ENCODE assay signal across 8 cellular contexts in genomic region chr3:49802719-49803463, GRCh38. TPM values are rescaled to one million over a fixed set of nuclear protein-coding genes. Genes with fewer than 3 reads are reported as not detected.
DNase-seq lines count a peak whose midpoint lies in the region; ATAC-seq and TF ChIP-seq lines count a peak whose summit lies in the region.

TSS of gene INKA1 (plus strand) at chr3:49803261. CDS start at chr3:49803393, 132 bp downstream.

- peak within 1 kb of the TSS; percentile 70 for H3K27ac Mint-ChIP-seq in activated T-helper 1 cell treated with anti-CD3 and anti-CD28 coated beads, Interleukin-12 subunit alpha, Interleukin-12 subunit beta, Interleukin-2, Interleukin-4 antibody, amounts not matched to agents 30 ng/mL and 10 ng/mL and 1 ng/mL, durations not matched to agents 14 hours and 24 hours and 36 hours
- H3K27ac Mint-ChIP-seq in naive thymus-derived CD8-positive, alpha-beta T cell: peak within 1 kb of the TSS; percentile 86 to 98 (median 94)
- H3K27ac Mint-ChIP-seq in stimulated activated naive B cell treated with anti-CD40 and anti-IgM and Interleukin-4, amounts not matched to agents 10 μg/mL and 1 μg/mL and 100 μg/mL, for 72 hours: peak within 1 kb of the TSS; percentile 87

- no peaks in the 10 kb centered on the region for H4K20me1 ChIP-seq in fibroblast of lung (ENCODE audit: control insufficient read depth, extremely low read depth, insufficient read depth, low read length)

- H3K9me3 ChIP-seq in HUES6 (ENCODE audit: control insufficient read depth, insufficient read depth, low read depth, low read length): no peaks in the 10 kb centered on the region
- H3K9me3 ChIP-seq in fibroblast of lung (ENCODE audit: control insufficient read depth, insufficient read depth, low read depth, low read length): no peaks in the 10 kb centered on the region

- H3K4me3 ChIP-seq in HUES6 (ENCODE audit: low read depth, low read length) (peak within 1 kb of the TSS; percentile 95), fibroblast of lung (replicated peaks in 1 of 4; ENCODE audit: control extremely low read depth in 1 of 4, insufficient read depth in 1 of 4, low read depth in 3 of 4, low read length in 4 of 4) (peak within 1 kb of the TSS; percentile 71 to 87 (median 84))

- peak; percentile 66 for ATAC-seq in GM21381 (IDR thresholded peaks at IDR 0.05; ENCODE audit: unreplicated experiment)
- peak; percentile 79 to 82 for ATAC-seq in naive thymus-derived CD8-positive, alpha-beta T cell
- ATAC-seq in stimulated activated naive B cell treated with anti-CD40 and anti-IgM and Interleukin-4, amounts not matched to agents 10 μg/mL and 1 μg/mL and 100 μg/mL, for 72 hours (replicated peaks): peak; percentile 75 to 78

- peaks cover 29% of the 10 kb centered on the region for H3K4me1 ChIP-seq in HUES6 (ENCODE audit: control insufficient read depth, insufficient read depth, low read length)
- peaks cover 32% of the 10 kb centered on the region for H3K4me1 ChIP-seq in fibroblast of lung (ENCODE audit: control insufficient read depth, extremely low read depth, insufficient read depth, low read length)

- intact Hi-C loops in activated T-helper 1 cell treated with anti-CD3 and anti-CD28 coated beads, Interleukin-12 subunit alpha, Interleukin-12 subunit beta, Interleukin-2, Interleukin-4 antibody, amounts not matched to agents 30 ng/mL and 10 ng/mL and 1 ng/mL, durations not matched to agents 14 hours and 24 hours and 36 hours (cut with micrococcal nuclease): loop anchor here (1.0 to 2.0 kb wide), 9 partner anchors 10 to 285 kb away; partner anchors contain the start of genes IP6K1, MON1A, RBM5 and TRAIP

- H3K4me1 Mint-ChIP-seq in activated T-helper 1 cell treated with anti-CD3 and anti-CD28 coated beads, Interleukin-12 subunit alpha, Interleukin-12 subunit beta, Interleukin-2, Interleukin-4 antibody, amounts not matched to agents 30 ng/mL and 10 ng/mL and 1 ng/mL, durations not matched to agents 14 hours and 24 hours and 36 hours (ENCODE audit: low read depth): peaks cover 23% of the 10 kb centered on the region
- peaks cover 24 to 50% (median 48%) of the 10 kb centered on the region in 4 donors for H3K4me1 Mint-ChIP-seq in naive thymus-derived CD8-positive, alpha-beta T cell
- H3K4me1 Mint-ChIP-seq in stimulated activated naive B cell treated with anti-CD40 and anti-IgM and Interleukin-4, amounts not matched to agents 10 μg/mL and 1 μg/mL and 100 μg/mL, for 72 hours: peaks cover 44 to 55% of the 10 kb centered on the region in 2 donors

- peaks cover 8% of the 10 kb centered on the region for H3K36me3 Mint-ChIP-seq in activated T-helper 1 cell treated with anti-CD3 and anti-CD28 coated beads, Interleukin-12 subunit alpha, Interleukin-12 subunit beta, Interleukin-2, Interleukin-4 antibody, amounts not matched to agents 30 ng/mL and 10 ng/mL and 1 ng/mL, durations not matched to agents 14 hours and 24 hours and 36 hours (ENCODE audit: low read depth)
- H3K36me3 Mint-ChIP-seq in naive thymus-derived CD8-positive, alpha-beta T cell: peaks cover 0 to 2% (median 0%) of the 10 kb centered on the region in 3 donors
- H3K36me3 Mint-ChIP-seq in stimulated activated naive B cell treated with anti-CD40 and anti-IgM and Interleukin-4, amounts not matched to agents 10 μg/mL and 1 μg/mL and 100 μg/mL, for 72 hours: no peaks in the 10 kb centered on the region

- no peaks in the 10 kb centered on the region for H3K79me2 ChIP-seq in fibroblast of lung (ENCODE audit: control insufficient read depth, insufficient read depth, low read length)

- peaks cover 48% of the 10 kb centered on the region for H3K27me3 ChIP-seq in HUES6 (ENCODE audit: control insufficient read depth, insufficient read depth, low read length)
- no peaks in the 10 kb centered on the region for H3K27me3 ChIP-seq in fibroblast of lung (ENCODE audit: control insufficient read depth, insufficient read depth, low read length)

- no peak within 1 kb of the TSS for H3K27ac ChIP-seq in HUES6 (ENCODE audit: low read depth, low read length)
- peak within 1 kb of the TSS; percentile 77 for H3K27ac ChIP-seq in fibroblast of lung (ENCODE audit: insufficient read depth, low read length)

- no peaks in the 10 kb centered on the region for H3K9me3 Mint-ChIP-seq in activated T-helper 1 cell treated with anti-CD3 and anti-CD28 coated beads, Interleukin-12 subunit alpha, Interleukin-12 subunit beta, Interleukin-2, Interleukin-4 antibody, amounts not matched to agents 30 ng/mL and 10 ng/mL and 1 ng/mL, durations not matched to agents 14 hours and 24 hours and 36 hours
- H3K9me3 Mint-ChIP-seq in naive thymus-derived CD8-positive, alpha-beta T cell: no peaks in the 10 kb centered on the region
- H3K9me3 Mint-ChIP-seq in stimulated activated naive B cell treated with anti-CD40 and anti-IgM and Interleukin-4, amounts not matched to agents 10 μg/mL and 1 μg/mL and 100 μg/mL, for 72 hours: no peaks in the 10 kb centered on the region

- H3K27me3 Mint-ChIP-seq in activated T-helper 1 cell treated with anti-CD3 and anti-CD28 coated beads, Interleukin-12 subunit alpha, Interleukin-12 subunit beta, Interleukin-2, Interleukin-4 antibody, amounts not matched to agents 30 ng/mL and 10 ng/mL and 1 ng/mL, durations not matched to agents 14 hours and 24 hours and 36 hours (ENCODE audit: insufficient read depth): peaks cover 10% of the 10 kb centered on the region
- H3K27me3 Mint-ChIP-seq in naive thymus-derived CD8-positive, alpha-beta T cell: peaks cover 2 to 11% (median 9%) of the 10 kb centered on the region in 5 donors
- peaks cover 9 to 22% of the 10 kb centered on the region in 2 donors for H3K27me3 Mint-ChIP-seq in stimulated activated naive B cell treated with anti-CD40 and anti-IgM and Interleukin-4, amounts not matched to agents 10 μg/mL and 1 μg/mL and 100 μg/mL, for 72 hours

- DNase-seq in DMS 273 treated with DMSO at 0.1 percent for 48 hours (lab: John Stamatoyannopoulos, UW) (peak; percentile 51), fibroblast of lung (ENCODE audit: low read depth in 2 of 2) (peak; percentile 67 to 79)
- peak; percentile 82 for DNase-seq in activated T-helper 1 cell treated with anti-CD3 and anti-CD28 coated beads, Interleukin-12 subunit alpha, Interleukin-12 subunit beta, Interleukin-2, Interleukin-4 antibody, amounts not matched to agents 30 ng/mL and 10 ng/mL and 1 ng/mL, durations not matched to agents 14 hours and 24 hours and 36 hours (ENCODE audit: low spot score)
- peak; percentile 79 to 94 (median 88) for DNase-seq in naive thymus-derived CD8-positive, alpha-beta T cell
- DNase-seq in stimulated activated naive B cell treated with anti-CD40 and anti-IgM and Interleukin-4, amounts not matched to agents 10 μg/mL and 1 μg/mL and 100 μg/mL, for 72 hours: peak; percentile 78

- peak within 1 kb of the TSS; percentile 95 for H2AFZ ChIP-seq in fibroblast of lung (ENCODE audit: low read length)

- H3K4me2 ChIP-seq in fibroblast of lung (ENCODE audit: extremely low read depth, insufficient read depth, low read length): peak within 1 kb of the TSS; percentile 93

- H3K9ac ChIP-seq in HUES6 (ENCODE audit: low read length): peak within 1 kb of the TSS; percentile 54
- H3K9ac ChIP-seq in fibroblast of lung (ENCODE audit: insufficient read depth, low read length): peak within 1 kb of the TSS; percentile 81

- POLR2A ChIA-PET in naive thymus-derived CD8-positive, alpha-beta T cell (lab: Charles Lee): interaction anchor here (0.6 to 8.3 kb wide), 19 partner anchors 12 to 333 kb away, joined by 3 to 124 read pairs (median 4); partner anchors contain the start of genes AMIGO3, GMPPB, IP6K1 and RBM6

- peak within 1 kb of the TSS; percentile 84 for H3K4me3 Mint-ChIP-seq in activated T-helper 1 cell treated with anti-CD3 and anti-CD28 coated beads, Interleukin-12 subunit alpha, Interleukin-12 subunit beta, Interleukin-2, Interleukin-4 antibody, amounts not matched to agents 30 ng/mL and 10 ng/mL and 1 ng/mL, durations not matched to agents 14 hours and 24 hours and 36 hours
- H3K4me3 Mint-ChIP-seq in naive thymus-derived CD8-positive, alpha-beta T cell: peak within 1 kb of the TSS; percentile 71 to 95 (median 92)
- H3K4me3 Mint-ChIP-seq in stimulated activated naive B cell treated with anti-CD40 and anti-IgM and Interleukin-4, amounts not matched to agents 10 μg/mL and 1 μg/mL and 100 μg/mL, for 72 hours: peak within 1 kb of the TSS; percentile 84

- H3K36me3 ChIP-seq in HUES6 (ENCODE audit: control insufficient read depth, insufficient read depth, low read length) (no peaks in the 10 kb centered on the region), fibroblast of lung (ENCODE audit: control insufficient read depth, insufficient read depth, low read length) (no peaks in the 10 kb centered on the region)

- peak; percentile 61 to 85 for TF ChIP-seq CTCF in fibroblast of lung (conservative IDR thresholded peaks at IDR 0.05 in 1 of 2, IDR thresholded peaks at IDR 0.05 in 1 of 2; ENCODE audit: low read depth in 1 of 2, low read length in 2 of 2)

RNA-seq across cellular contexts. Expression of gene INKA1, which starts in this region (rescaled TPM):
- polyA plus RNA-seq in PFSK-1 (2012; ENCODE audit: insufficient read length, low read depth): 28.0 TPM
- 1.3 and 2.7 TPM in 2 replicates for total RNA-seq in activated T-helper 1 cell treated with anti-CD3 and anti-CD28 coated beads, Interleukin-12 subunit alpha, Interleukin-12 subunit beta, Interleukin-2, Interleukin-4 antibody, amounts not matched to agents 30 ng/mL and 10 ng/mL and 1 ng/mL, durations not matched to agents 14 hours and 24 hours and 36 hours
- 3.3 and 7.3 TPM in 2 replicates for total RNA-seq in fibroblast of lung
- 2.9 and 6.5 TPM in 2 replicates for polyA plus RNA-seq in fibroblast of lung
- 5.4 and 10.5 TPM in 2 replicates for polyA plus RNA-seq in fibroblast of lung (2012)
- polyA minus RNA-seq in fibroblast of lung (ENCODE audit: low replicate concordance): 4.3 and 4.6 TPM in 2 replicates
- total RNA-seq in naive thymus-derived CD8-positive, alpha-beta T cell: 1 to 10 TPM; 1.8 to 4.4 TPM
- polyA plus RNA-seq in naive thymus-derived CD8-positive, alpha-beta T cell: 1 to 10 TPM in 1 of 3 donors, under 1 TPM in 2; 0.33 to 3.5 (median 0.44) TPM
